8 cellular contexts compared by ENCODE assay signal in the genomic region with DNA sequence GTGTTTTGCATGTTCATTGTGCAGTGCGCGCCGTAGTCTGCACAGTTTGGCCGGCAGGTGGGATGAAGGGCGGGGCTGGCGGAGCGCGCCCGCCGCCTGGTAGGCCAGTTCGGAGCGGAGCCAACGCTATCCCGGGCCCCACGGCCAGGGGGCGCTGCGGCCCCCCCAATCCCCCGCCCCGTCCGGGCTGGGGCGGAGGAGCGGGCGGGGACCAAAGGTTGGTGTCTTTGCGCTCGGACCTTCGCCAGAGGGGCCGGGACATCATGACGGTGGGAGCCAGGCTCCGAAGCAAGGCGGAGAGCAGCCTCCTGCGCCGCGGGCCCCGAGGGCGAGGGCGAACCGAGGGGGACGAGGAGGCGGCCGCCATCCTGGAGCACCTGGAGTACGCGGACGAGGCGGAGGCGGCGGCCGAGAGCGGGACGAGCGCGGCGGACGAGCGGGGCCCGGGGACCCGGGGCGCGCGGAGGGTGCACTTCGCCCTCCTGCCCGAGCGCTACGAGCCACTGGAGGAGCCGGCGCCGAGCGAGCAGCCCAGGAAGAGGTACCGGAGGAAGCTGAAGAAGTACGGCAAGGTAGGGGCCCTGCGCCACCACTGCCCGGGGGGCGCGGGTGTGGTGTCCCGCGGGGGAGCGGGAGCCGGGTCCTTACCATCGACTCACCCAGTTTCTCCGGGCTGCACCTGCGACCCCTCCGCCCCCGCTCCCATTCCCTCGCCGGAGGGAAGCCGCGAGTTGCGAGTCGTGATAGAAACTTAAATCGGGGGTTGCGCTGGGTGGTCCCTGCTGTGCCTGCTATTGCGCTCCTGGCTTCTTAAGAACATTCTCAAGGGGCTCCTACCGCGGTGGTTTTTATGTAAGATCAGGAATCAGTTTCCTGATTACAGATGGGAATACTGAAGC. TPM values are rescaled to one million over a fixed set of nuclear protein-coding genes. Genes with fewer than 3 reads are reported as not detected.
DNase-seq lines count a peak whose midpoint lies in the region; ATAC-seq and TF ChIP-seq lines count a peak whose summit lies in the region.

TSS of gene C1orf115 (plus strand) at position 224 of the 899 bp plus-strand sequence. CDS start at position 264, 40 bp downstream.

- H3K9me3 Mint-ChIP-seq in activated naive CD8-positive, alpha-beta T cell treated with anti-CD3 and anti-CD28 coated beads, Interleukin-2, amount 50 U/mL, for 24 hours, result no peaks in the 10 kb centered on the region

- H3K27me3 ChIP-seq in psoas muscle (ENCODE audit: insufficient read depth in 3 of 3, low read length in 2 of 3), result peaks cover 0 to 2% (median 0%) of the 10 kb centered on the region in 3 donors

- intact Hi-C loops in left cardiac atrium (cut with DNase I) (loop anchor here (2.0 to 5.0 kb wide), 2 partner anchors 42 kb away; no protein-coding TSS in a partner anchor), psoas muscle (cut with DNase I) (loop anchor here (2.0 to 5.0 kb wide), 2 partner anchors 42 kb away; no protein-coding TSS in a partner anchor)

- ATAC-seq in GM21737 (IDR thresholded peaks at IDR 0.05; ENCODE audit: unreplicated experiment) (peak; percentile 99), left cardiac atrium (peak; percentile 97 to 98), psoas muscle (peak; percentile 93 to 99 (median 96))
- ATAC-seq in activated naive CD8-positive, alpha-beta T cell treated with anti-CD3 and anti-CD28 coated beads, Interleukin-2, amount 50 U/mL, for 24 hours, result peak; percentile 96

- peaks cover 16% of the 10 kb centered on the region for H3K27me3 Mint-ChIP-seq in activated naive CD8-positive, alpha-beta T cell treated with anti-CD3 and anti-CD28 coated beads, Interleukin-2, amount 50 U/mL, for 24 hours

- H3K27ac Mint-ChIP-seq in activated naive CD8-positive, alpha-beta T cell treated with anti-CD3 and anti-CD28 coated beads, Interleukin-2, amount 50 U/mL, for 24 hours, result no peak within 1 kb of the TSS

- WGBS in psoas muscle, 3 donors, result 4% methylated on average over 69 to 93 of the region's 93 CpGs

- H3K36me3 ChIP-seq in SK-N-MC (ENCODE audit: insufficient read depth, low read length) (no peaks in the 10 kb centered on the region), psoas muscle (ENCODE audit: insufficient read depth in 1 of 2, low read depth in 1 of 2) (no peaks in the 10 kb centered on the region)

- H3K9me3 ChIP-seq in SK-N-MC (ENCODE audit: low read depth, low read length) (no peaks in the 10 kb centered on the region), psoas muscle (no peaks in the 10 kb centered on the region)

- H3K4me3 ChIP-seq in SK-N-MC, result peak within 1 kb of the TSS; percentile 72
- H3K4me3 ChIP-seq in psoas muscle, result peak within 1 kb of the TSS; percentile 89

- peaks cover 5% of the 10 kb centered on the region for H3K4me1 Mint-ChIP-seq in activated naive CD8-positive, alpha-beta T cell treated with anti-CD3 and anti-CD28 coated beads, Interleukin-2, amount 50 U/mL, for 24 hours

- H3K27ac ChIP-seq in SK-N-MC (no peak within 1 kb of the TSS), psoas muscle (peak within 1 kb of the TSS; percentile 46)

- TF ChIP-seq CTCF in psoas muscle (IDR thresholded peaks at IDR 0.05), result peak; percentile 95

- no peak within 1 kb of the TSS for H3K9ac ChIP-seq in SK-N-MC (ENCODE audit: insufficient read length)

- DNase-seq in Daoy (ENCODE audit: low read depth) (peak; percentile 83), LHCN-M2 (ENCODE audit: low read depth) (peak; percentile 9), SK-N-MC (ENCODE audit: low read depth, low spot score) (no peak), left cardiac atrium (peak; percentile 77), psoas muscle (peak; percentile 71 to 88), ureter (ENCODE audit: low spot score) (peak; percentile 82)
- DNase-seq in activated naive CD8-positive, alpha-beta T cell treated with anti-CD3 and anti-CD28 coated beads, Interleukin-2, amount 50 U/mL, for 24 hours, result peak; percentile 81

- H3K36me3 Mint-ChIP-seq in activated naive CD8-positive, alpha-beta T cell treated with anti-CD3 and anti-CD28 coated beads, Interleukin-2, amount 50 U/mL, for 24 hours (ENCODE audit: low read depth), result no peaks in the 10 kb centered on the region

- no peaks in the 10 kb centered on the region for H3K4me1 ChIP-seq in psoas muscle

- peak within 1 kb of the TSS; percentile 71 for H3K4me3 Mint-ChIP-seq in activated naive CD8-positive, alpha-beta T cell treated with anti-CD3 and anti-CD28 coated beads, Interleukin-2, amount 50 U/mL, for 24 hours

RNA-seq across cellular contexts. Expression of gene C1orf115, which starts in this region (rescaled TPM):
- total RNA-seq in Daoy (2014; rRNA removed; shearing (Covaris generic)), result 3.1 and 5.3 TPM in 2 replicates
- total RNA-seq in LHCN-M2 (2014; rRNA removed), result under 0.01 and 0.11 TPM in 2 replicates
- 0.21 TPM for polyA plus RNA-seq in LHCN-M2 (2012)
- total RNA-seq in left cardiac atrium, result 10 to 100 TPM; 22.9 to 31.2 TPM
- total RNA-seq in psoas muscle, result 1 to 10 TPM; 4.7 to 8.9 (median 5.7) TPM
- 1 to 10 TPM; 3.8 to 6.1 (median 4.9) TPM for polyA plus RNA-seq in psoas muscle
- total RNA-seq in ureter, result 13.1 TPM

Comparison
In these comparisons a context has a peak if more than half of its experiments do, and no peak if none do; other contexts are left out.
1. Peak in DNase-seq in LHCN-M2; RNA of the gene not detected or under 1 TPM.